8 cellular contexts compared by ENCODE assay signal in the genomic region with DNA sequence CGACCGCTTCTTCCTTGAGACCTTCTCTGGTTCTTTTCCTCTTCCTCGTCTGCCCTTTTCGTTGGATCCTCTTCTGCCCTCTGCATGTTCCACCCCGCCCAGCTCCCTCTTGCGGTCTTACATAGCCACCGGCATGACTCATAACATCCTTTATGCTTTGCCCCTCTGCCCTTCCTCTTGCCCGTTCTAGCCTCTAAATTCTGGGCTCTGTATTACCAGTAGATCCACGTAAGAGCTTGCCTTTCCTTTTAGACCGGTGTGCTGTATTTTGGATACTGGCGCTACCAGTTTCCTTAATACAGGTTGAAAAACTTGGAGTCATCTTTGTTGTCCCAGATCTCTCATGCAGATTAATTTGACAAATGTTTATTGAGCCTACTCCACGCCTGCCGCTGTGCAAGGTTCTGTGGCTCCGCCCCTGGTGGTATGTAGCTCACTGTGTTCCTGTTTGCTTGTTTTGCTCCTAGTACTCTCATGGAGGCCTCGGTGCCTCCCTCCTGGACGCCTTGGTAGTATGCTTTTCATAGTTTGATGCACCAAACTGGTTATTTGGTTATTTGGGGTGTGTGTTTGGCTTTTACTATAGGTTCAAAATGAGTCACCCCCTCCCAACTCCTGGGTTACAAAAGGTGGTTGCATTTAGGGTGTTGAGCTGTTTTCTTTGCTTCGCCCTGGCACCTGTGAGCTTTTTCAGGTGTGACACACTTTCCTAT. TPM values are rescaled to one million over a fixed set of nuclear protein-coding genes. Genes with fewer than 3 reads are reported as not detected.
A peak's percentile ranks its signal among the peaks of the same experiment; 100 is the strongest.
DNase-seq lines count a peak whose midpoint lies in the region; ATAC-seq lines count a peak whose summit lies in the region.

No MANE protein-coding gene starts in this region.

- H3K27me3 ChIP-seq in ectodermal cell (ENCODE audit: control insufficient read depth, insufficient read depth, low read length, poor library complexity, severe bottlenecking): peaks cover 12% of the 10 kb centered on the region

- in situ Hi-C loops in ACHN (cut with HindIII; ENCODE audit: low pct_ligation_motif_present, low pct_unique_long_range_greater_than_20kb, low sequenced_read_pairs): no loop called here

- no peaks in the 10 kb centered on the region for H3K9me3 ChIP-seq in ectodermal cell (ENCODE audit: control insufficient read depth, low read length)

- H3K4me1 ChIP-seq in ectodermal cell (ENCODE audit: control insufficient read depth, insufficient read depth, low read length): peaks cover 11% of the 10 kb centered on the region

- peak overlapping the region; percentile 50 for H3K4me3 ChIP-seq in ectodermal cell (ENCODE audit: insufficient read depth, low read depth, low read length)

- H3K27ac ChIP-seq in ectodermal cell (ENCODE audit: insufficient read depth, low read depth, low read length, poor library complexity, severe bottlenecking): no peak overlapping the region

- peak; percentile 61 for ATAC-seq in GM18858 (IDR thresholded peaks at IDR 0.05; ENCODE audit: unreplicated experiment)
- peak; percentile 46 for ATAC-seq in HG03103 (IDR thresholded peaks at IDR 0.05; ENCODE audit: low read depth, unreplicated experiment)

- H3K36me3 ChIP-seq in ectodermal cell (ENCODE audit: control insufficient read depth, insufficient read depth, low read length): peaks cover 8% of the 10 kb centered on the region

- DNase-seq in ACHN (peak; percentile 89), NCI-H524 (lab: John Stamatoyannopoulos, UW) (peak; percentile 63 to 72), lung microvascular endothelial cell (ENCODE audit: low read depth in 2 of 2) (peak; percentile 89)
- peak; percentile 42 to 65 for DNase-seq in activated CD4-positive, alpha-beta T cell treated with anti-CD3 and anti-CD28 coated beads, Interleukin-2, amount 50 U/mL, for 24 hours (ENCODE audit: low read depth in 1 of 2, low spot score in 1 of 2)
- peak; percentile 53 for DNase-seq in stimulated activated CD8-positive, alpha-beta memory T cell treated with anti-CD3 and anti-CD28 coated beads, Interleukin-15, amount 100 ng/mL, for 1 hour (ENCODE audit: low read depth)

- 39 to 45% methylated on average over 17 of the region's 17 CpGs for WGBS in ectodermal cell, 2 experiments

RNA-seq across cellular contexts. Expression of a gene that starts 1.7 kb away (rescaled TPM):
- 97.1 TPM for polyA plus RNA-seq in ectodermal cell (2013, experiment 1 of 4)
- 80.7 TPM for polyA plus RNA-seq in ectodermal cell (2013, experiment 2 of 4)
- 80.6 TPM for polyA plus RNA-seq in ectodermal cell (2013, experiment 3 of 4)
- 82.5 TPM for polyA plus RNA-seq in ectodermal cell (2013, experiment 4 of 4)
- total RNA-seq in lung microvascular endothelial cell: 87.8 and 119 TPM in 2 replicates

RNA-seq across cellular contexts. Expression of a gene that starts 24.3 kb away (rescaled TPM):
- 51.6 TPM for polyA plus RNA-seq in ectodermal cell (2013, experiment 1 of 4)
- 49.0 TPM for polyA plus RNA-seq in ectodermal cell (2013, experiment 2 of 4)
- 51.7 TPM for polyA plus RNA-seq in ectodermal cell (2013, experiment 3 of 4)
- polyA plus RNA-seq in ectodermal cell (2013, experiment 4 of 4): 61.9 TPM
- total RNA-seq in lung microvascular endothelial cell: 35.7 and 38.6 TPM in 2 replicates
